In the genomic region with DNA sequence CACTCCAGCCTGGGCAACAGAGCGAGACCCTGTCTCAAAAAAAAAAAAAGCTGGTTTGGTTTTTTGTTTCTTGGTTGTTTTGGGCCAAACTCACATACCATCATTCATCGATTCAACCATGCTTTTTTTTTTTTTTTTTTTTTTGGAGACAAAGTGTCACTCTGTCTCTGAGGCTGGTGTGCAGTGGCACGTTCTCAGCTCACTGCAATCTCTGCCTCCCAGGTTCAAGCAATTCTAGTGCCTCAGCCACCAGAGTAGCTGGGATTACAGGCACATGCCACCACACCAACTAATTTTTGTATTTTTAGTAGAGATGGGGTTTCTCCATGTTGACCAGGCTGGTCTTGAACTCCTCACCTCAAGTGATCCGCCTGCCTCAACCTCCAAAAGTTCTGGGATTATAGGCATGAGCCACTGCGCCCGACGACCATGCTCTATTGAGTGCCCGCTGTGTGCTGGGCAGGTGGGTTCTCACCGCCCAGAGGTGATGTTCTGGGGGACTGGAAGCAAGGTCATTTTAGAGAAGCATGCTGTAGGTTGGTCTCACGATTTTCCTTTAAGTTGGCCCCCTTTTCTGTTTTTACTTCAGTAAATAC, we compare ENCODE assay signal across 10 cellular contexts. TPM values are rescaled to one million over a fixed set of nuclear protein-coding genes. Genes with fewer than 3 reads are reported as not detected.
DNase-seq lines count a peak whose midpoint lies in the region; ATAC-seq and TF ChIP-seq lines count a peak whose summit lies in the region.
"Had no signal": no experiment of that assay in that cellular context is flagged by ENCODE, and none has a peak within 500 bp of the region (broad histone marks: within the 10 kb centered on the region; RNA-seq: fewer than 3 reads in every experiment).

No MANE protein-coding gene starts in this region.

- H3K4me1 ChIP-seq in DND-41 (ENCODE audit: insufficient read depth, low read length) (peaks cover 43% of the 10 kb centered on the region), esophagus muscularis mucosa (peaks cover 21 to 49% (median 45%) of the 10 kb centered on the region in 4 donors), skeletal muscle tissue (ENCODE audit: control insufficient read depth in 3 of 3, insufficient read depth in 3 of 3, low read length in 3 of 3) (peaks cover 6 to 25% (median 23%) of the 10 kb centered on the region in 3 donors)

- H3K4me2 ChIP-seq in DND-41 (ENCODE audit: insufficient read depth, low read length): no peak overlapping the region

- H3K27me3 ChIP-seq in DND-41 (ENCODE audit: insufficient read depth, low read length, poor library complexity) (no peaks in the 10 kb centered on the region), esophagus muscularis mucosa (no peaks in the 10 kb centered on the region), skeletal muscle tissue (ENCODE audit: control insufficient read depth in 3 of 3, insufficient read depth in 3 of 3, low read length in 3 of 3) (no peaks in the 10 kb centered on the region)

- H3K36me3 ChIP-seq in DND-41 (ENCODE audit: insufficient read depth, low read length): no peaks in the 10 kb centered on the region
- H3K36me3 ChIP-seq in SK-N-MC (ENCODE audit: insufficient read depth, low read length): no peaks in the 10 kb centered on the region
- no peaks in the 10 kb centered on the region for H3K36me3 ChIP-seq in esophagus muscularis mucosa
- H3K36me3 ChIP-seq in skeletal muscle tissue (ENCODE audit: control insufficient read depth in 3 of 3, insufficient read depth in 3 of 3, low read length in 3 of 3): no peaks in the 10 kb centered on the region

- TF ChIP-seq EP300 in esophagus muscularis mucosa (IDR thresholded peaks at IDR 0.05): no peak

- H3K79me2 ChIP-seq in DND-41 (ENCODE audit: insufficient read depth, low read length): no peaks in the 10 kb centered on the region

- TF ChIP-seq CTCF in DND-41 (IDR thresholded peaks at IDR 0.05; ENCODE audit: borderline replicate concordance, extremely low read depth, low read length, poor library complexity, severe bottlenecking) (no peak), esophagus muscularis mucosa (IDR thresholded peaks at IDR 0.05) (no peak)

- no peaks in the 10 kb centered on the region for H4K20me1 ChIP-seq in DND-41 (ENCODE audit: insufficient read depth, low read length)

- H3K4me3 ChIP-seq in DND-41 (ENCODE audit: low read depth in 1 of 2, low read length in 2 of 2): no peak overlapping the region
- H3K4me3 ChIP-seq in SK-N-MC: no peak overlapping the region
- H3K4me3 ChIP-seq in esophagus muscularis mucosa: no peak overlapping the region
- H3K4me3 ChIP-seq in skeletal muscle tissue (ENCODE audit: low read length in 3 of 3): no peak overlapping the region

- DNase-seq in DND-41 (no peak), SK-N-MC (ENCODE audit: low read depth, low spot score) (no peak), esophagus muscularis mucosa (ENCODE audit: extremely low spot score) (no peak), NCI-H1105 (lab: John Stamatoyannopoulos, UW) (no peak), caudate nucleus (lab: John Stamatoyannopoulos, UW) (no peak)
- DNase-seq: DMS79, NCI-H1436 had no signal

- TF ChIP-seq POLR2A in esophagus muscularis mucosa (IDR thresholded peaks at IDR 0.05; ENCODE audit: low read depth): no peak

- H3K9me3 ChIP-seq in DND-41 (ENCODE audit: insufficient read depth, low read length, severe bottlenecking) (no peaks in the 10 kb centered on the region), SK-N-MC (ENCODE audit: low read depth, low read length) (no peaks in the 10 kb centered on the region), esophagus muscularis mucosa (no peaks in the 10 kb centered on the region), skeletal muscle tissue (ENCODE audit: control insufficient read depth in 3 of 3, low read length in 3 of 3) (no peaks in the 10 kb centered on the region)

- WGBS in esophagus muscularis mucosa: 75% methylated on average over 9 of the region's 10 CpGs

- H2AFZ ChIP-seq in DND-41 (ENCODE audit: low read depth, low read length): no peak overlapping the region

- ATAC-seq in DND-41 (ENCODE audit: insufficient read depth, low read depth): no peak
- ATAC-seq in HG03565 (IDR thresholded peaks at IDR 0.05; ENCODE audit: unreplicated experiment): no peak
- no peak for ATAC-seq in HG03378 (IDR thresholded peaks at IDR 0.05; ENCODE audit: unreplicated experiment)

- H3K9ac ChIP-seq in DND-41 (ENCODE audit: low read depth, low read length): no peak overlapping the region; the same call in 1 of the 2 replicates
- H3K9ac ChIP-seq in SK-N-MC (ENCODE audit: insufficient read length): no peak overlapping the region
- H3K9ac ChIP-seq in skeletal muscle tissue (ENCODE audit: low read depth in 1 of 3, low read length in 3 of 3): peak overlapping the region in 1 of 3 donors; percentile 10

- peak overlapping the region; percentile 69 for H3K27ac ChIP-seq in DND-41 (ENCODE audit: low read length)
- peak overlapping the region; percentile 63 for H3K27ac ChIP-seq in SK-N-MC
- peak overlapping the region; percentile 97 to 99 (median 98) for H3K27ac ChIP-seq in esophagus muscularis mucosa (replicated peaks in 1 of 4)
- H3K27ac ChIP-seq in skeletal muscle tissue (ENCODE audit: low read depth, low read length): peak overlapping the region; percentile 30
- H3K27ac ChIP-seq in caudate nucleus (ENCODE audit: low read depth, low read length): no peak overlapping the region

- intact Hi-C loops in esophagus muscularis mucosa (cut with DNase I): no loop called here

RNA-seq across cellular contexts. Expression of a gene that starts 8.1 kb away (rescaled TPM):
- total RNA-seq in esophagus muscularis mucosa (100 to 1,000 TPM; 325 to 457 (median 403) TPM), skeletal muscle tissue (111 TPM)

RNA-seq across cellular contexts. Expression of a gene that starts 15.3 kb away (rescaled TPM):
- total RNA-seq in esophagus muscularis mucosa: 1 to 10 TPM in 3 of 4 donors, under 1 TPM in 1; 0.52 to 2.5 (median 1.3) TPM
- 0.52 TPM for total RNA-seq in skeletal muscle tissue

RNA-seq across cellular contexts. Expression of a gene that starts 33.3 kb away (rescaled TPM):
- total RNA-seq in esophagus muscularis mucosa: 100 to 1,000 TPM in 1 of 4 donors, 10 to 100 TPM in 3; 86.8 to 116 (median 93.9) TPM
- total RNA-seq in skeletal muscle tissue: 119 TPM

RNA-seq across cellular contexts. Expression of a gene that starts 50.8 kb away (rescaled TPM):
- total RNA-seq in esophagus muscularis mucosa: 10 to 100 TPM; 15.0 to 50.3 (median 28.0) TPM
- 10.4 TPM for total RNA-seq in skeletal muscle tissue
